Comparison of ENCODE assay signal across 1 cellular context in genomic region chr1:47853059-47853458, GRCh38.
A peak's percentile ranks its signal among the peaks of the same experiment; 100 is the strongest.
TF ChIP-seq lines count a peak whose summit lies in the region.

No MANE protein-coding gene starts in this region.

TF ChIP-seq in HepG2, 621 proteins besides CTCF, POLR2A, EP300 and RAD21 (continued from another document):
- TF ChIP-seq FOXP4 (CRISPR knock-in tag; IDR thresholded peaks at IDR 0.05), result peak; percentile 59
- TF ChIP-seq TEAD3 (CRISPR knock-in tag; optimal IDR thresholded peaks at IDR 0.05; ENCODE audit: borderline replicate concordance), result peak; percentile 63
